Comparison of ENCODE assay signal across 24 cellular contexts in the genomic region with DNA sequence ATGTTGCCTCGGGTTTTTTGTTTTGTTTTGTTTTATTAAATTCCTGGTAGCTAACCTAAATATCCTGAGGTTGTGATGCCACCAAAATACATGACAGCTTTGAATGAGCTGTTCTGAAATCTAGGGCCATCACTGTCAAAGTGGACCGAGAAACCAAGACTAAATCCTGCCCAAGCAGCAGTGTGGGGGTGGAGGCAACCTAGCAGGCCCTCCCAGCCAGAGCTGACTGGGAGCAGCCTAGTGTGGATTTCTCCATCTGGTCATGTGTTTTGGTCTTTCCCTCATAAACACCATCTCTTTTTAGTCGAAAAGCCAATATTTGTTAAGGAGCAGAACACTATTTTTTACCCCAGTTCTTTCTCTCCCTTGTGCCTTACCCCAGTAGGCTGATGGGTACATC. TPM values are rescaled to one million over a fixed set of nuclear protein-coding genes. Genes with fewer than 3 reads are reported as not detected.
DNase-seq lines count a peak whose midpoint lies in the region; ATAC-seq and TF ChIP-seq lines count a peak whose summit lies in the region.
"Had no signal": no experiment of that assay in that cellular context is flagged by ENCODE, and none has a peak within 500 bp of the region (broad histone marks: within the 10 kb centered on the region; RNA-seq: fewer than 3 reads in every experiment).

No MANE protein-coding gene starts in this region.

- no peaks in the 10 kb centered on the region for H3F3A ChIP-seq in SK-N-SH (replicated peaks; ENCODE audit: insufficient read depth)

- POLR2A ChIA-PET in SK-N-SH (lab: Yijun Ruan, JAX) = no interaction called here

- no peaks in the 10 kb centered on the region for H3K9me2 ChIP-seq in SK-N-SH

- H3K79me2 ChIP-seq in SK-N-SH (ENCODE audit: insufficient read depth) = no peaks in the 10 kb centered on the region

- CTCF ChIA-PET in SK-N-SH (lab: Yijun Ruan, JAX) = interaction anchor here (0.6 to 1.7 kb wide), 3 partner anchors 13 to 415 kb away, joined by 3 read pairs; a partner anchor contains a TSS

- no peak for TF ChIP-seq RAD21 in SK-N-SH (IDR thresholded peaks at IDR 0.05; ENCODE audit: low read length)

- no peak overlapping the region for H3K4me2 ChIP-seq in SK-N-SH

- H3K9me3 ChIP-seq in HUES48 (ENCODE audit: control insufficient read depth, insufficient read depth, low read length) (no peaks in the 10 kb centered on the region), SK-N-SH (no peaks in the 10 kb centered on the region)
- H3K9me3 ChIP-seq: SJCRH30 had no signal

- DNase-seq in DMS 273 (lab: John Stamatoyannopoulos, UW; ENCODE audit: unreplicated experiment) (peak; percentile 2), DMS 273 treated with DMSO at 0.1 percent for 48 hours (lab: John Stamatoyannopoulos, UW) (no peak), fibroblast of villous mesenchyme (ENCODE audit: low read depth) (peak; percentile 44), SK-N-SH (no peak), NCI-H2107 (lab: John Stamatoyannopoulos, UW) (no peak)
- DNase-seq: CD4-positive, CD25-positive, alpha-beta regulatory T cell; GDM1; Karpas-422; NCI-H1092; NCI-H1417 treated with DMSO at 0.1 percent for 48 hours; NCI-H1694 treated with DMSO at 0.1 percent for 48 hours; NCI-H2081; NCI-H2171; NCI-H345; NCI-H524 treated with DMSO at 0.1 percent for 48 hours; NCI-H82; NK-92 treated with Interleukin-12 subunit alpha and Interleukin-12 subunit beta, amount 100 ng/mL, for 24 hours; PC-3; SJCRH30 had no signal

- H3K4me1 ChIP-seq in HUES48 (ENCODE audit: control insufficient read depth, insufficient read depth, low read length) (peaks cover 31% of the 10 kb centered on the region), SK-N-SH (ENCODE audit: control insufficient read depth in 1 of 2, insufficient read depth in 2 of 2, low read depth in 1 of 2, low read length in 1 of 2) (peaks cover 0 to 2% of the 10 kb centered on the region in 2 experiments; a peak in 2 of 4 replicates)

- H3K4me3 ChIP-seq in HUES48 (ENCODE audit: low read depth, low read length) = no peak overlapping the region
- no peak overlapping the region for H3K4me3 ChIP-seq in fibroblast of villous mesenchyme (ENCODE audit: low read depth, low read length)
- H3K4me3 ChIP-seq in SK-N-SH (ENCODE audit: low read depth in 2 of 2, low read length in 1 of 2) = no peak overlapping the region
- H3K4me3 ChIP-seq: GM12878, SJCRH30 had no signal

- H3K27ac ChIP-seq in HUES48 (ENCODE audit: low read depth, low read length) (peak overlapping the region; percentile 44), SK-N-SH (ENCODE audit: low read depth in 2 of 2, low read length in 1 of 2) (no peak overlapping the region)
- H3K27ac ChIP-seq: 22Rv1, SJCRH30 had no signal

- no peak for TF ChIP-seq EP300 in SK-N-SH (IDR thresholded peaks at IDR 0.05; ENCODE audit: borderline replicate concordance in 1 of 2, low read depth in 1 of 2, low read length in 1 of 2)

- TF ChIP-seq CTCF in fibroblast of villous mesenchyme (IDR thresholded peaks at IDR 0.05; ENCODE audit: insufficient read depth, low read depth, low read length) (no peak), SK-N-SH (IDR thresholded peaks at IDR 0.05) (no peak)

- no peaks in the 10 kb centered on the region for H4K20me1 ChIP-seq in SK-N-SH (ENCODE audit: insufficient read depth)

- H3K9ac ChIP-seq in HUES48 (ENCODE audit: low read depth, low read length) (no peak overlapping the region), SK-N-SH (no peak overlapping the region)

- H3K36me3 ChIP-seq in HUES48 (ENCODE audit: control insufficient read depth, insufficient read depth, low read length) (peaks cover 9% of the 10 kb centered on the region; the same call in 1 of the 2 replicates), SK-N-SH (replicated peaks in 1 of 2; ENCODE audit: control insufficient read depth in 1 of 2, insufficient read depth in 2 of 2, low read length in 1 of 2) (no peaks in the 10 kb centered on the region)
- H3K36me3 ChIP-seq: SJCRH30 had no signal

- 89% methylated on average over 3 of the region's 3 CpGs for WGBS in SK-N-SH (ENCODE audit: low lambda C conversion rate)

- H2AFZ ChIP-seq in SK-N-SH (ENCODE audit: low read depth) = no peak overlapping the region

- no peak for ATAC-seq in GM19328 (IDR thresholded peaks at IDR 0.05; ENCODE audit: unreplicated experiment)
- ATAC-seq: GM12878, HepG2, PC-3 had no signal

- no peaks in the 10 kb centered on the region for H3K27me3 ChIP-seq in HUES48 (ENCODE audit: control insufficient read depth, insufficient read depth, low read length)
- no peaks in the 10 kb centered on the region for H3K27me3 ChIP-seq in SK-N-SH (ENCODE audit: insufficient read depth)
- H3K27me3 ChIP-seq: SJCRH30 had no signal

TF ChIP-seq in SK-N-SH, 30 proteins besides CTCF, POLR2A, EP300 and RAD21:
- TF ChIP-seq TEAD4 (IDR thresholded peaks at IDR 0.05; ENCODE audit: borderline replicate concordance, insufficient read depth) (no peak), RXRA (IDR thresholded peaks at IDR 0.05; ENCODE audit: borderline replicate concordance, low read depth) (no peak), RFX5 (IDR thresholded peaks at IDR 0.05; ENCODE audit: low read length) (no peak), GABPA (IDR thresholded peaks at IDR 0.05; ENCODE audit: low read depth) (no peak), FOXJ3 (CRISPR knock-in tag; IDR thresholded peaks at IDR 0.05) (no peak), JUND (IDR thresholded peaks at IDR 0.05) (no peak)
- TF ChIP-seq, protein P1, sequence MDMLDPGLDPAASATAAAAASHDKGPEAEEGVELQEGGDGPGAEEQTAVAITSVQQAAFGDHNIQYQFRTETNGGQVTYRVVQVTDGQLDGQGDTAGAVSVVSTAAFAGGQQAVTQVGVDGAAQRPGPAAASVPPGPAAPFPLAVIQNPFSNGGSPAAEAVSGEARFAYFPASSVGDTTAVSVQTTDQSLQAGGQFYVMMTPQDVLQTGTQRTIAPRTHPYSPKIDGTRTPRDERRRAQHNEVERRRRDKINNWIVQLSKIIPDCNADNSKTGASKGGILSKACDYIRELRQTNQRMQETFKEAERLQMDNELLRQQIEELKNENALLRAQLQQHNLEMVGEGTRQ (IDR thresholded peaks at IDR 0.05; ENCODE audit: borderline replicate concordance, low read depth, low read length) = no peak
- TF ChIP-seq, protein P2, sequence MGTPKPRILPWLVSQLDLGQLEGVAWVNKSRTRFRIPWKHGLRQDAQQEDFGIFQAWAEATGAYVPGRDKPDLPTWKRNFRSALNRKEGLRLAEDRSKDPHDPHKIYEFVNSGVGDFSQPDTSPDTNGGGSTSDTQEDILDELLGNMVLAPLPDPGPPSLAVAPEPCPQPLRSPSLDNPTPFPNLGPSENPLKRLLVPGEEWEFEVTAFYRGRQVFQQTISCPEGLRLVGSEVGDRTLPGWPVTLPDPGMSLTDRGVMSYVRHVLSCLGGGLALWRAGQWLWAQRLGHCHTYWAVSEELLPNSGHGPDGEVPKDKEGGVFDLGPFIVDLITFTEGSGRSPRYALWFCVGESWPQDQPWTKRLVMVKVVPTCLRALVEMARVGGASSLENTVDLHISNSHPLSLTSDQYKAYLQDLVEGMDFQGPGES (IDR thresholded peaks at IDR 0.05; ENCODE audit: low read depth, low read length) = no peak

RNA-seq across cellular contexts. Expression of a gene that starts 52.2 kb away (rescaled TPM):
- 19.0 and 25.0 TPM in 2 replicates for total RNA-seq in fibroblast of villous mesenchyme
- 13.5 and 16.1 TPM in 2 replicates for polyA plus RNA-seq in SK-N-SH (2012; rRNA removed)
- 12.8 and 12.9 TPM in 2 replicates for polyA plus RNA-seq in SK-N-SH (2012; cell fraction: cytosol; rRNA removed)
- 12.4 and 14.7 TPM in 2 replicates for polyA plus RNA-seq in SK-N-SH (2012; cell fraction: nucleus; rRNA removed)

Comparison
In these comparisons a context has a peak if more than half of its experiments do, and no peak if none do; other contexts are left out.
1. DNase-seq: peak in DMS 273 (single experiment) and fibroblast of villous mesenchyme (single experiment); none in DMS 273 treated with DMSO at 0.1 percent for 48 hours (single experiment), SK-N-SH (single experiment) and NCI-H2107 (single experiment).